Comparison of ENCODE assay signal across 11 cellular contexts in genomic region chr6:42313038-42313437, GRCh38.
A peak's percentile ranks its signal among the peaks of the same experiment; 100 is the strongest.
DNase-seq lines count a peak whose midpoint lies in the region; ATAC-seq and TF ChIP-seq lines count a peak whose summit lies in the region.
"Had no signal": no experiment of that assay in that cellular context is flagged by ENCODE, and none has a peak within 500 bp of the region (broad histone marks: within the 10 kb centered on the region; RNA-seq: fewer than 3 reads in every experiment).

No MANE protein-coding gene starts in this region.

- H3K27ac Mint-ChIP-seq in CD14-positive monocyte (peak overlapping the region in 5 of 7 donors; percentile 10 to 87 (median 62)), nephron (peak overlapping the region; percentile 26 to 68 (median 42))

- no peak for DNase-seq in CD14-positive monocyte (ENCODE audit: low spot score)
- DNase-seq in HT1080 (ENCODE audit: low read depth), result peak; percentile 62
- DNase-seq in choroid plexus epithelial cell (ENCODE audit: low read depth), result peak; percentile 77
- no peak for DNase-seq in erythroblast (lab: John Stamatoyannopoulos, UW)
- no peak for DNase-seq in mucosa of gallbladder (ENCODE audit: low spot score)
- no peak for DNase-seq in effector CD4-positive, alpha-beta T cell
- DNase-seq: cerebellar nuclear complex, DMS53, NCI-H1930 had no signal

- H3K4me3 Mint-ChIP-seq in CD14-positive monocyte, result no peak overlapping the region
- H3K4me3 Mint-ChIP-seq in nephron, result no peak overlapping the region

- H3K4me3 ChIP-seq in choroid plexus epithelial cell (ENCODE audit: low read depth, low read length), result no peak overlapping the region

- H3K36me3 Mint-ChIP-seq in CD14-positive monocyte (peaks cover 14 to 21% of the 10 kb centered on the region in 2 donors), nephron (ENCODE audit: low read depth) (no peaks in the 10 kb centered on the region)

- H3K9me3 Mint-ChIP-seq in CD14-positive monocyte, result peaks cover 0 to 2% (median 0%) of the 10 kb centered on the region in 7 donors
- H3K9me3 Mint-ChIP-seq in nephron, result no peaks in the 10 kb centered on the region

- peaks cover 59% of the 10 kb centered on the region for H3K4me1 Mint-ChIP-seq in CD14-positive monocyte
- H3K4me1 Mint-ChIP-seq in nephron, result peaks cover 27% of the 10 kb centered on the region

- no peak for TF ChIP-seq POLR2A in erythroblast (IDR thresholded peaks at IDR 0.05; ENCODE audit: low read length)

- no peak for TF ChIP-seq CTCF in CD14-positive monocyte (IDR thresholded peaks at IDR 0.05)
- no peak for TF ChIP-seq CTCF in choroid plexus epithelial cell (conservative IDR thresholded peaks at IDR 0.05; ENCODE audit: low read depth, low read length)
- no peak for TF ChIP-seq CTCF in nephron (IDR thresholded peaks at IDR 0.05; ENCODE audit: unreplicated experiment in 3 of 3)

- intact Hi-C loops in CD14-positive monocyte (cut with micrococcal nuclease), result loop anchor here (10.0 kb wide), 2 partner anchors 52 to 232 kb away; no protein-coding TSS in a partner anchor

- peaks cover 0 to 2% (median 0%) of the 10 kb centered on the region in 3 donors for H3K27me3 Mint-ChIP-seq in CD14-positive monocyte (ENCODE audit: low read depth in 3 of 3)
- no peaks in the 10 kb centered on the region for H3K27me3 Mint-ChIP-seq in nephron (ENCODE audit: low read depth)

- no peak for ATAC-seq in GM18498 (IDR thresholded peaks at IDR 0.05; ENCODE audit: unreplicated experiment)

Comparison
In these comparisons a context has a peak if more than half of its experiments do, and no peak if none do; other contexts are left out.
1. DNase-seq: peak in HT1080 (single experiment) and choroid plexus epithelial cell (single experiment); none in CD14-positive monocyte (single experiment), erythroblast (0 of 2), mucosa of gallbladder (single experiment) and effector CD4-positive, alpha-beta T cell (single experiment).